In genomic region chr2:96336873-96337272, GRCh38 we compare ENCODE assay signal across 1 cellular context.
TF ChIP-seq lines count a peak whose summit lies in the region.

No MANE protein-coding gene starts in this region.

TF ChIP-seq in HCT116, 20 proteins besides CTCF, POLR2A, EP300 and RAD21 (continued from another document):
- TF ChIP-seq ZBTB33 (IDR thresholded peaks at IDR 0.05; ENCODE audit: extremely low read depth, insufficient replicate concordance, low read length) = no peak
- no peak for TF ChIP-seq MAX (IDR thresholded peaks at IDR 0.05)
- no peak for TF ChIP-seq TCF7L2 (IDR thresholded peaks at IDR 0.05; ENCODE audit: borderline replicate concordance, extremely low read depth, insufficient read depth, insufficient read length)
- no peak for TF ChIP-seq SRF (IDR thresholded peaks at IDR 0.05; ENCODE audit: low read depth)
- no peak for TF ChIP-seq EZH2phosphoT487 (IDR thresholded peaks at IDR 0.05; ENCODE audit: borderline replicate concordance)
